In genomic region chr4:183738081-183738673, GRCh38 we compare ENCODE assay signal across 1 cellular context.
TF ChIP-seq lines count a peak whose summit lies in the region.

No MANE protein-coding gene starts in this region.

TF ChIP-seq in HCT116, 20 proteins besides CTCF, POLR2A, EP300 and RAD21 (continued from another document):
- TF ChIP-seq, protein P1, sequence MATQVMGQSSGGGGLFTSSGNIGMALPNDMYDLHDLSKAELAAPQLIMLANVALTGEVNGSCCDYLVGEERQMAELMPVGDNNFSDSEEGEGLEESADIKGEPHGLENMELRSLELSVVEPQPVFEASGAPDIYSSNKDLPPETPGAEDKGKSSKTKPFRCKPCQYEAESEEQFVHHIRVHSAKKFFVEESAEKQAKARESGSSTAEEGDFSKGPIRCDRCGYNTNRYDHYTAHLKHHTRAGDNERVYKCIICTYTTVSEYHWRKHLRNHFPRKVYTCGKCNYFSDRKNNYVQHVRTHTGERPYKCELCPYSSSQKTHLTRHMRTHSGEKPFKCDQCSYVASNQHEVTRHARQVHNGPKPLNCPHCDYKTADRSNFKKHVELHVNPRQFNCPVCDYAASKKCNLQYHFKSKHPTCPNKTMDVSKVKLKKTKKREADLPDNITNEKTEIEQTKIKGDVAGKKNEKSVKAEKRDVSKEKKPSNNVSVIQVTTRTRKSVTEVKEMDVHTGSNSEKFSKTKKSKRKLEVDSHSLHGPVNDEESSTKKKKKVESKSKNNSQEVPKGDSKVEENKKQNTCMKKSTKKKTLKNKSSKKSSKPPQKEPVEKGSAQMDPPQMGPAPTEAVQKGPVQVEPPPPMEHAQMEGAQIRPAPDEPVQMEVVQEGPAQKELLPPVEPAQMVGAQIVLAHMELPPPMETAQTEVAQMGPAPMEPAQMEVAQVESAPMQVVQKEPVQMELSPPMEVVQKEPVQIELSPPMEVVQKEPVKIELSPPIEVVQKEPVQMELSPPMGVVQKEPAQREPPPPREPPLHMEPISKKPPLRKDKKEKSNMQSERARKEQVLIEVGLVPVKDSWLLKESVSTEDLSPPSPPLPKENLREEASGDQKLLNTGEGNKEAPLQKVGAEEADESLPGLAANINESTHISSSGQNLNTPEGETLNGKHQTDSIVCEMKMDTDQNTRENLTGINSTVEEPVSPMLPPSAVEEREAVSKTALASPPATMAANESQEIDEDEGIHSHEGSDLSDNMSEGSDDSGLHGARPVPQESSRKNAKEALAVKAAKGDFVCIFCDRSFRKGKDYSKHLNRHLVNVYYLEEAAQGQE (IDR thresholded peaks at IDR 0.05; ENCODE audit: low read depth): no peak
- TF ChIP-seq YY1 (IDR thresholded peaks at IDR 0.05; ENCODE audit: extremely low read depth, insufficient replicate concordance, low read depth, low read length) (no peak), JUND (IDR thresholded peaks at IDR 0.05) (no peak), CBX3 (IDR thresholded peaks at IDR 0.05; ENCODE audit: low read depth) (no peak), POLR2AphosphoS5 (IDR thresholded peaks at IDR 0.05; ENCODE audit: low read depth, low read length) (no peak), EZH2 (IDR thresholded peaks at IDR 0.05) (no peak), FOSL1 (IDR thresholded peaks at IDR 0.05; ENCODE audit: low read depth) (no peak), EZH2phosphoT487 (IDR thresholded peaks at IDR 0.05; ENCODE audit: borderline replicate concordance) (no peak), CEBPB (IDR thresholded peaks at IDR 0.05; ENCODE audit: low read depth) (no peak), ZNF274 (IDR thresholded peaks at IDR 0.05; ENCODE audit: low read depth, low read length) (no peak), SIN3A (IDR thresholded peaks at IDR 0.05; ENCODE audit: low read depth) (no peak), SRF (IDR thresholded peaks at IDR 0.05; ENCODE audit: low read depth) (no peak)
